ENCODE assay signal across 8 cellular contexts in the genomic region with DNA sequence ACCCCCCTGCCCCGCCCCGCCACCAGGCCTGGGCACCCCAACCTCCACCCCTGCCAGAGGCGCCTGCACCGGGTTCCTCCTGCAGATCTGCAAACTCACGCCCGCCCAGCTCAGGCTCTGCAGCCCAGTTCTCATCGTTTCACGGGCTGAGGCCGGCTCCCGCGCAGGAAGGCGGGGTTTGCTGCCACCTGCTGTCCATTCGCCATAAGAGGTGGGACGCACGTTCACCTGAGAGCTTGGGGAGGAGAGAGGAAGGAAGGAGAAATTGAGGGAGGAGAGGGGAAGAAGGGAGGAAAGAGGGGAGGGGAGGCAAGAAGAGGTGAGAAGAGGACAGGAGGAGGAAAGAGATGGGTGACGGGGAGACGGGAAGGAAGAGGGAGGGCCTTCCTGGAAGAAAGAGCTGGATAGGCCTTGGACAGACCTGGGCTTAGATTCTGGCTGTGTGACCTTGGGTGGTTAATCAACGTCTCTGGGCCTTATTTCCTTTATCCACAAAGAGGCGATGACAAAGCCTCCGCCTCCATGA.
DNase-seq lines count a peak whose midpoint lies in the region; ATAC-seq and TF ChIP-seq lines count a peak whose summit lies in the region.

No MANE protein-coding gene starts in this region.

- H3K79me2 ChIP-seq in MM.1S (ENCODE audit: low read length): no peaks in the 10 kb centered on the region

- TF ChIP-seq CTCF in MM.1S (IDR thresholded peaks at IDR 0.05; ENCODE audit: low read length) (peak; percentile 79), ascending aorta (IDR thresholded peaks at IDR 0.05) (peak; percentile 49 to 81 (median 62))

- no peak overlapping the region for H2AFZ ChIP-seq in MM.1S (ENCODE audit: low read length)

- H3K4me1 ChIP-seq in MM.1S (ENCODE audit: low read length) (peaks cover 14% of the 10 kb centered on the region), ascending aorta (peaks cover 0 to 8% of the 10 kb centered on the region in 2 donors), iPS-15b (ENCODE audit: control insufficient read depth, insufficient read depth, low read length) (peaks cover 4% of the 10 kb centered on the region)

- H3K27ac ChIP-seq in MM.1S (ENCODE audit: low read length) (no peak overlapping the region), ascending aorta (no peak overlapping the region)

- peak; percentile 23 for DNase-seq in NCI-H1436 (lab: John Stamatoyannopoulos, UW)
- no peak for DNase-seq in NCI-H1436 treated with DMSO at 0.1 percent for 48 hours (lab: John Stamatoyannopoulos, UW)
- peak; percentile 64 for DNase-seq in MM.1S
- peak in 4 of 5 experiments; percentile 40 to 61 (median 50) for DNase-seq in T-helper 2 cell
- peak in 1 of 2 donors; percentile 75 for DNase-seq in ascending aorta (ENCODE audit: low spot score in 2 of 2)
- peak; percentile 60 to 72 for DNase-seq in stimulated activated CD4-positive, alpha-beta T cell treated with anti-CD3 and anti-CD28 coated beads, Interleukin-12 subunit alpha, Interleukin-12 subunit beta, amount 100 ng/mL, for 24 hours (ENCODE audit: low read depth in 2 of 2)

- H3K9me3 ChIP-seq in MM.1S (replicated peaks; ENCODE audit: insufficient read depth, low read length): no peaks in the 10 kb centered on the region
- H3K9me3 ChIP-seq in ascending aorta: no peaks in the 10 kb centered on the region
- H3K9me3 ChIP-seq in iPS-15b (ENCODE audit: control insufficient read depth, insufficient read depth, low read length): no peaks in the 10 kb centered on the region

- no peaks in the 10 kb centered on the region for H3F3A ChIP-seq in MM.1S (ENCODE audit: insufficient read depth, low read length)

- intact Hi-C loops in ascending aorta (cut with DNase I): loop anchor here (1.0 kb wide), 1 partner anchor 314 kb away; no protein-coding TSS in a partner anchor

- H4K20me1 ChIP-seq in MM.1S (ENCODE audit: insufficient read depth, low read length): no peaks in the 10 kb centered on the region

- peak overlapping the region; percentile 49; the same call in 1 of the 2 replicates for H3K4me2 ChIP-seq in MM.1S (ENCODE audit: low read depth, low read length)

- no peaks in the 10 kb centered on the region for H3K9me2 ChIP-seq in MM.1S (replicated peaks; ENCODE audit: insufficient read depth, low read length)

- H3K4me3 ChIP-seq in MM.1S (ENCODE audit: low read length) (no peak overlapping the region), ascending aorta (no peak overlapping the region), iPS-15b (ENCODE audit: low read depth, low read length) (peak overlapping the region; percentile 56)

- ATAC-seq in HG03520 (IDR thresholded peaks at IDR 0.05; ENCODE audit: unreplicated experiment): no peak

- peaks cover 63% of the 10 kb centered on the region for H3K27me3 ChIP-seq in MM.1S (replicated peaks; ENCODE audit: insufficient read depth, low read length)
- peaks cover 10% of the 10 kb centered on the region for H3K27me3 ChIP-seq in ascending aorta
- H3K27me3 ChIP-seq in iPS-15b (ENCODE audit: control insufficient read depth, insufficient read depth, low read length): peaks cover 31% of the 10 kb centered on the region

- H3K36me3 ChIP-seq in MM.1S (replicated peaks; ENCODE audit: insufficient read depth, low read length) (no peaks in the 10 kb centered on the region), ascending aorta (no peaks in the 10 kb centered on the region), iPS-15b (ENCODE audit: control insufficient read depth, insufficient read depth, low read length) (no peaks in the 10 kb centered on the region)

- no peak overlapping the region for H3K9ac ChIP-seq in MM.1S (ENCODE audit: low read length)
- no peak overlapping the region for H3K9ac ChIP-seq in iPS-15b (ENCODE audit: low read depth, low read length)
